9 cellular contexts compared by ENCODE assay signal in the genomic region with DNA sequence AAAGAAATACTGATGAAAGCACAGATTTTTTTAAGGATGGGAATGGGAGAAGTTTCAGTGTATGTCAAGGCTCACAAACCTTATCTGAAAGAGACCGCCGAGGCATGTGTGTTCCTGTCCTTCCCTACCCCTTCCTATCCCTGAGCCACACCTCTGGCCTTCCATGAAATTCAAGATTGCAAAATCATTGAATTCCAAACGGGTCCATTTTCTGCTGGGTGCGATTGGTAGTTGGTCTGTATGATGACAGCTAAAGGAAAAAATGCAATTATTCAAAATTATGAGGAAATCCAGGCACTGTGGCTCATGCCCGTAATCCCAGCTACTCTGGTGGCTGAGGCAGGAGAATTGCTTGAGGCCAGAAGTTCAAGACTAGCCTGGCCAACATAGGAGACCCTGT.
DNase-seq lines count a peak whose midpoint lies in the region; ATAC-seq and TF ChIP-seq lines count a peak whose summit lies in the region.
"Had no signal": no experiment of that assay in that cellular context is flagged by ENCODE, and none has a peak within 500 bp of the region (broad histone marks: within the 10 kb centered on the region; RNA-seq: fewer than 3 reads in every experiment).

No MANE protein-coding gene starts in this region.

- H3K4me1 ChIP-seq in ascending aorta, result peaks cover 9 to 18% of the 10 kb centered on the region in 2 donors
- peaks cover 3 to 38% (median 27%) of the 10 kb centered on the region in 4 donors for H3K4me1 ChIP-seq in liver (ENCODE audit: control insufficient read depth in 4 of 4, insufficient read depth in 4 of 4, low read length in 3 of 4)
- H3K4me1 ChIP-seq in thyroid gland, result peaks cover 27 to 44% of the 10 kb centered on the region in 2 donors
- peaks cover 19% of the 10 kb centered on the region for H3K4me1 ChIP-seq in BE2C

- 34% methylated on average over 5 of the region's 5 CpGs for WGBS in liver
- 87 to 91% methylated on average over 5 of the region's 5 CpGs for WGBS in thyroid gland, 2 donors

- TF ChIP-seq CTCF in ascending aorta (IDR thresholded peaks at IDR 0.05) (no peak), liver (IDR thresholded peaks at IDR 0.05; ENCODE audit: low read depth, low read length, missing input control) (no peak), thyroid gland (IDR thresholded peaks at IDR 0.05) (no peak), BE2C (IDR thresholded peaks at IDR 0.05; ENCODE audit: low read depth, low read length) (no peak)

- CTCF ChIA-PET in activated naive CD4-positive, alpha-beta T cell treated with anti-CD3 and anti-CD28 coated beads, Interleukin-2, amount 10 ng/mL, durations not matched to agents 7 days and 5 days (lab: Charles Lee), result no interaction called here

- no peaks in the 10 kb centered on the region for H3K9me3 Mint-ChIP-seq in activated naive CD4-positive, alpha-beta T cell treated with anti-CD3 and anti-CD28 coated beads, Interleukin-2, amount 10 ng/mL, durations not matched to agents 7 days and 5 days

- peak overlapping the region; percentile 17 for H3K4me3 Mint-ChIP-seq in activated naive CD4-positive, alpha-beta T cell treated with anti-CD3 and anti-CD28 coated beads, Interleukin-2, amount 10 ng/mL, durations not matched to agents 7 days and 5 days

- H3K4me1 Mint-ChIP-seq in activated naive CD4-positive, alpha-beta T cell treated with anti-CD3 and anti-CD28 coated beads, Interleukin-2, amount 10 ng/mL, durations not matched to agents 7 days and 5 days, result peaks cover 16% of the 10 kb centered on the region

- H3K9me3 ChIP-seq in ascending aorta, result no peaks in the 10 kb centered on the region
- no peaks in the 10 kb centered on the region for H3K9me3 ChIP-seq in liver (ENCODE audit: control insufficient read depth in 4 of 4, low read length in 3 of 4)
- no peaks in the 10 kb centered on the region for H3K9me3 ChIP-seq in thyroid gland
- no peaks in the 10 kb centered on the region for H3K9me3 ChIP-seq in BE2C

- peak in 1 of 2 donors; percentile 7 for TF ChIP-seq RAD21 in liver (IDR thresholded peaks at IDR 0.05)

- no peaks in the 10 kb centered on the region for H3K27me3 ChIP-seq in ascending aorta
- H3K27me3 ChIP-seq in liver (ENCODE audit: control insufficient read depth in 4 of 4, insufficient read depth in 4 of 4, low read length in 3 of 4), result no peaks in the 10 kb centered on the region
- H3K27me3 ChIP-seq in thyroid gland, result no peaks in the 10 kb centered on the region
- no peaks in the 10 kb centered on the region for H3K27me3 ChIP-seq in BE2C

- intact Hi-C loops in ascending aorta (cut with DNase I) (loop anchor here (5.0 kb wide), 1 partner anchor 436 kb away; no protein-coding TSS in a partner anchor), thyroid gland (cut with DNase I) (no loop called here)

- H3K27ac ChIP-seq in ascending aorta (peak overlapping the region; percentile 92 to 98), liver (ENCODE audit: low read depth in 1 of 2, low read length in 2 of 2) (peak overlapping the region; percentile 98 to 99), thyroid gland (peak overlapping the region; percentile 96 to 98 (median 98))

- H3K27me3 Mint-ChIP-seq in activated naive CD4-positive, alpha-beta T cell treated with anti-CD3 and anti-CD28 coated beads, Interleukin-2, amount 10 ng/mL, durations not matched to agents 7 days and 5 days, result peaks cover 10% of the 10 kb centered on the region

- no peak for ATAC-seq in GM19397 (IDR thresholded peaks at IDR 0.05; ENCODE audit: unreplicated experiment)

- no peak for DNase-seq in activated naive CD4-positive, alpha-beta T cell treated with anti-CD3 and anti-CD28 coated beads, Interleukin-2, amount 10 ng/mL, durations not matched to agents 7 days and 5 days
- DNase-seq in activated naive CD4-positive, alpha-beta T cell treated with Interleukin-2 at 50 U/mL for 16 hours, result no peak
- DNase-seq in ascending aorta (ENCODE audit: low spot score in 2 of 2) (peak in 1 of 2 donors; percentile 75), thyroid gland (no peak), NCI-H1694 (lab: John Stamatoyannopoulos, UW) (no peak), BE2C (no peak)
- DNase-seq: GOT3 had no signal

- H3K36me3 ChIP-seq in ascending aorta, result no peaks in the 10 kb centered on the region
- no peaks in the 10 kb centered on the region for H3K36me3 ChIP-seq in liver (ENCODE audit: control insufficient read depth in 4 of 4, insufficient read depth in 3 of 4, low read depth in 1 of 4, low read length in 3 of 4)
- H3K36me3 ChIP-seq in thyroid gland, result no peaks in the 10 kb centered on the region
- H3K36me3 ChIP-seq in BE2C, result no peaks in the 10 kb centered on the region

- peak overlapping the region; percentile 81 to 84 for H3K4me3 ChIP-seq in ascending aorta
- H3K4me3 ChIP-seq in liver (ENCODE audit: low read depth in 1 of 3, low read length in 3 of 3), result no peak overlapping the region
- no peak overlapping the region for H3K4me3 ChIP-seq in thyroid gland (replicated peaks in 1 of 3)
- no peak overlapping the region; the same call in 1 of the 2 replicates for H3K4me3 ChIP-seq in BE2C (ENCODE audit: low read depth, low read length)

- H3K36me3 Mint-ChIP-seq in activated naive CD4-positive, alpha-beta T cell treated with anti-CD3 and anti-CD28 coated beads, Interleukin-2, amount 10 ng/mL, durations not matched to agents 7 days and 5 days, result no peaks in the 10 kb centered on the region

- peak overlapping the region in 1 of 2 donors; percentile 50 for H3K9ac ChIP-seq in liver (ENCODE audit: low read depth in 1 of 2, low read length in 2 of 2)

- TF ChIP-seq POLR2A in thyroid gland (IDR thresholded peaks at IDR 0.05), result no peak

- H3K27ac Mint-ChIP-seq in activated naive CD4-positive, alpha-beta T cell treated with anti-CD3 and anti-CD28 coated beads, Interleukin-2, amount 10 ng/mL, durations not matched to agents 7 days and 5 days, result no peak overlapping the region

TF ChIP-seq in liver, 16 proteins besides CTCF, POLR2A, EP300 and RAD21:
- TF ChIP-seq RXRA (IDR thresholded peaks at IDR 0.05) (peak in 1 of 2 donors; percentile 9), JUND (IDR thresholded peaks at IDR 0.05) (peak in 1 of 2 donors; percentile 4), HNF4G (IDR thresholded peaks at IDR 0.05) (no peak), FOXA2 (IDR thresholded peaks at IDR 0.05) (no peak), FOXA1 (IDR thresholded peaks at IDR 0.05) (no peak), YY1 (IDR thresholded peaks at IDR 0.05) (peak; percentile 78)
- TF ChIP-seq, protein P1, sequence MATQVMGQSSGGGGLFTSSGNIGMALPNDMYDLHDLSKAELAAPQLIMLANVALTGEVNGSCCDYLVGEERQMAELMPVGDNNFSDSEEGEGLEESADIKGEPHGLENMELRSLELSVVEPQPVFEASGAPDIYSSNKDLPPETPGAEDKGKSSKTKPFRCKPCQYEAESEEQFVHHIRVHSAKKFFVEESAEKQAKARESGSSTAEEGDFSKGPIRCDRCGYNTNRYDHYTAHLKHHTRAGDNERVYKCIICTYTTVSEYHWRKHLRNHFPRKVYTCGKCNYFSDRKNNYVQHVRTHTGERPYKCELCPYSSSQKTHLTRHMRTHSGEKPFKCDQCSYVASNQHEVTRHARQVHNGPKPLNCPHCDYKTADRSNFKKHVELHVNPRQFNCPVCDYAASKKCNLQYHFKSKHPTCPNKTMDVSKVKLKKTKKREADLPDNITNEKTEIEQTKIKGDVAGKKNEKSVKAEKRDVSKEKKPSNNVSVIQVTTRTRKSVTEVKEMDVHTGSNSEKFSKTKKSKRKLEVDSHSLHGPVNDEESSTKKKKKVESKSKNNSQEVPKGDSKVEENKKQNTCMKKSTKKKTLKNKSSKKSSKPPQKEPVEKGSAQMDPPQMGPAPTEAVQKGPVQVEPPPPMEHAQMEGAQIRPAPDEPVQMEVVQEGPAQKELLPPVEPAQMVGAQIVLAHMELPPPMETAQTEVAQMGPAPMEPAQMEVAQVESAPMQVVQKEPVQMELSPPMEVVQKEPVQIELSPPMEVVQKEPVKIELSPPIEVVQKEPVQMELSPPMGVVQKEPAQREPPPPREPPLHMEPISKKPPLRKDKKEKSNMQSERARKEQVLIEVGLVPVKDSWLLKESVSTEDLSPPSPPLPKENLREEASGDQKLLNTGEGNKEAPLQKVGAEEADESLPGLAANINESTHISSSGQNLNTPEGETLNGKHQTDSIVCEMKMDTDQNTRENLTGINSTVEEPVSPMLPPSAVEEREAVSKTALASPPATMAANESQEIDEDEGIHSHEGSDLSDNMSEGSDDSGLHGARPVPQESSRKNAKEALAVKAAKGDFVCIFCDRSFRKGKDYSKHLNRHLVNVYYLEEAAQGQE (IDR thresholded peaks at IDR 0.05), result peak; percentile 14
- TF ChIP-seq, protein P2, sequence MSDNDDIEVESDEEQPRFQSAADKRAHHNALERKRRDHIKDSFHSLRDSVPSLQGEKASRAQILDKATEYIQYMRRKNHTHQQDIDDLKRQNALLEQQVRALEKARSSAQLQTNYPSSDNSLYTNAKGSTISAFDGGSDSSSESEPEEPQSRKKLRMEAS (IDR thresholded peaks at IDR 0.05), result peak; percentile 33
- TF ChIP-seq, protein P3, sequence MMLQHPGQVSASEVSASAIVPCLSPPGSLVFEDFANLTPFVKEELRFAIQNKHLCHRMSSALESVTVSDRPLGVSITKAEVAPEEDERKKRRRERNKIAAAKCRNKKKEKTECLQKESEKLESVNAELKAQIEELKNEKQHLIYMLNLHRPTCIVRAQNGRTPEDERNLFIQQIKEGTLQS (IDR thresholded peaks at IDR 0.05), result peak; percentile 53
- TF ChIP-seq, protein P4, sequence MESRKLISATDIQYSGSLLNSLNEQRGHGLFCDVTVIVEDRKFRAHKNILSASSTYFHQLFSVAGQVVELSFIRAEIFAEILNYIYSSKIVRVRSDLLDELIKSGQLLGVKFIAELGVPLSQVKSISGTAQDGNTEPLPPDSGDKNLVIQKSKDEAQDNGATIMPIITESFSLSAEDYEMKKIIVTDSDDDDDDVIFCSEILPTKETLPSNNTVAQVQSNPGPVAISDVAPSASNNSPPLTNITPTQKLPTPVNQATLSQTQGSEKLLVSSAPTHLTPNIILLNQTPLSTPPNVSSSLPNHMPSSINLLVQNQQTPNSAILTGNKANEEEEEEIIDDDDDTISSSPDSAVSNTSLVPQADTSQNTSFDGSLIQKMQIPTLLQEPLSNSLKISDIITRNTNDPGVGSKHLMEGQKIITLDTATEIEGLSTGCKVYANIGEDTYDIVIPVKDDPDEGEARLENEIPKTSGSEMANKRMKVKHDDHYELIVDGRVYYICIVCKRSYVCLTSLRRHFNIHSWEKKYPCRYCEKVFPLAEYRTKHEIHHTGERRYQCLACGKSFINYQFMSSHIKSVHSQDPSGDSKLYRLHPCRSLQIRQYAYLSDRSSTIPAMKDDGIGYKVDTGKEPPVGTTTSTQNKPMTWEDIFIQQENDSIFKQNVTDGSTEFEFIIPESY (IDR thresholded peaks at IDR 0.05), result peak; percentile 34

Comparison
In these comparisons a context has a peak if more than half of its experiments do, and no peak if none do; other contexts are left out.
1. H3K4me3 ChIP-seq: peak in ascending aorta (2 of 2); none in liver (0 of 3), thyroid gland (0 of 3) and BE2C (single experiment).
2. Peak in every context shown above with its lines, with median percentiles within 50 percentile points of each other: H3K27ac ChIP-seq.